24 cellular contexts compared by ENCODE assay signal in the genomic region with DNA sequence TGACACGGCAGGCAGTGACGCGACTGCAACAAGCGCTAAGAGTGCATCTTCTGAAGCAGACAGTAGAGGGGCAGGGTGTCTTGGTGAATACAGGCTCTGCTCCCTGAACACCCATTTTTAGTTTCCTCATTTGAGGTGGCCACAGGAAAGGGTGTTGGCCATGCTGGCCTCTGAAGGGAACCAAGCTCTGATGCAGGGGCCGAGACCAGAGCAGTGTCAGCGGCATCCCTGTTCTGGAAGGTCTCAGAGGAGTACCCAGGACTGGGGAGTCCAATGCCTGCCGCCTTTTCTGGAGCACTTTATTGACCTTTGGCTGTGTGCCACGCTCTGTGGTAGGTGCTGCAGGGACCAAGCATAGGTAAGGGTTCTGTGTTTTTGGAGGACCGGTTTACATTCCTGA.
"Had no signal": no experiment of that assay in that cellular context is flagged by ENCODE, and none has a peak within 500 bp of the region (broad histone marks: within the 10 kb centered on the region; RNA-seq: fewer than 3 reads in every experiment).

No MANE protein-coding gene starts in this region.

- H3K4me1 Mint-ChIP-seq: central memory CD8-positive, alpha-beta T cell had no signal

- H3K27ac Mint-ChIP-seq: activated naive CD8-positive, alpha-beta T cell; activated T-cell treated with anti-CD3 and anti-CD28 coated beads, Interleukin-2, amount 50 U/mL, for 24 hours; activated T-helper 2 cell treated with anti-CD3 and anti-CD28 coated beads, Interferon-gamma antibody, Interleukin-2, Interleukin-4, amounts not matched to agents 10 μg/mL and 5 μg/mL and 100 μg/mL, durations not matched to agents 14 hours and 24 hours and 36 hours; endodermal cell; nephron; progenitor cell of endocrine pancreas; stimulated activated naive CD8-positive, alpha-beta T cell treated with anti-CD3 and anti-CD28 coated beads, Interleukin-15, Interleukin-2, amounts not matched to agents 100 ng/mL and 50 ng/mL, for 24 hours had no signal

- H3K36me3 ChIP-seq: esophagus squamous epithelium, gastrocnemius medialis, left lung, thyroid gland had no signal

- H3K4me3 Mint-ChIP-seq: activated naive CD8-positive, alpha-beta T cell; activated T-cell treated with anti-CD3 and anti-CD28 coated beads, Interleukin-2, amount 50 U/mL, for 24 hours; central memory CD8-positive, alpha-beta T cell; endodermal cell; nephron; stimulated activated naive CD8-positive, alpha-beta T cell treated with anti-CD3 and anti-CD28 coated beads, Interleukin-15, Interleukin-2, amounts not matched to agents 100 ng/mL and 50 ng/mL, for 24 hours had no signal

- H3K27me3 Mint-ChIP-seq: progenitor cell of endocrine pancreas had no signal

- ATAC-seq: gastrocnemius medialis, left lung had no signal

- H3K9me3 ChIP-seq: gastrocnemius medialis, thyroid gland had no signal

- H3K27me3 ChIP-seq: left lung, thyroid gland had no signal

- DNase-seq: activated CD4-positive, alpha-beta T cell treated with anti-CD3 and anti-CD28 coated beads for 1 hour; activated CD4-positive, alpha-beta T cell treated with anti-CD3 and anti-CD28 coated beads, Interleukin-2, amount 50 U/mL, for 1 hour; activated naive CD4-positive, alpha-beta T cell; activated T-cell treated with anti-CD3 and anti-CD28 coated beads, Interleukin-2, amount 50 U/mL, for 24 hours; dorsolateral prefrontal cortex; endodermal cell; esophagus squamous epithelium; gastrocnemius medialis; hippocampal formation; kidney glomerular epithelial cell; left lung; occipital lobe; retina; stimulated activated CD4-positive, alpha-beta T cell treated with anti-CD3 and anti-CD28 coated beads, Interleukin-4, amount 100 ng/mL, for 1 hour; substantia nigra; T-helper 9 cell; thyroid gland had no signal

- H3K4me3 ChIP-seq: dorsolateral prefrontal cortex, esophagus squamous epithelium, gastrocnemius medialis, left lung, lung, thyroid gland had no signal

- H3K4me1 ChIP-seq: esophagus squamous epithelium, gastrocnemius medialis, thyroid gland had no signal

- H3K27ac ChIP-seq: dorsolateral prefrontal cortex, esophagus squamous epithelium, gastrocnemius medialis, thyroid gland had no signal
